Comparison of ENCODE assay signal across 6 cellular contexts in genomic region chr5:52202256-52202655, GRCh38.
"Had no signal": no experiment of that assay in that cellular context is flagged by ENCODE, and none has a peak within 500 bp of the region (broad histone marks: within the 10 kb centered on the region; RNA-seq: fewer than 3 reads in every experiment).

No MANE protein-coding gene starts in this region.

- FAIRE-seq: HepG2, HTR-8/SVneo, K562 had no signal

- H3K4me3 ChIP-seq: K562 had no signal

- DNase-seq: IMR-90, KBM-7 had no signal

- H3K27ac ChIP-seq: HL-60 had no signal
